1 cellular context compared by ENCODE assay signal in the genomic region with DNA sequence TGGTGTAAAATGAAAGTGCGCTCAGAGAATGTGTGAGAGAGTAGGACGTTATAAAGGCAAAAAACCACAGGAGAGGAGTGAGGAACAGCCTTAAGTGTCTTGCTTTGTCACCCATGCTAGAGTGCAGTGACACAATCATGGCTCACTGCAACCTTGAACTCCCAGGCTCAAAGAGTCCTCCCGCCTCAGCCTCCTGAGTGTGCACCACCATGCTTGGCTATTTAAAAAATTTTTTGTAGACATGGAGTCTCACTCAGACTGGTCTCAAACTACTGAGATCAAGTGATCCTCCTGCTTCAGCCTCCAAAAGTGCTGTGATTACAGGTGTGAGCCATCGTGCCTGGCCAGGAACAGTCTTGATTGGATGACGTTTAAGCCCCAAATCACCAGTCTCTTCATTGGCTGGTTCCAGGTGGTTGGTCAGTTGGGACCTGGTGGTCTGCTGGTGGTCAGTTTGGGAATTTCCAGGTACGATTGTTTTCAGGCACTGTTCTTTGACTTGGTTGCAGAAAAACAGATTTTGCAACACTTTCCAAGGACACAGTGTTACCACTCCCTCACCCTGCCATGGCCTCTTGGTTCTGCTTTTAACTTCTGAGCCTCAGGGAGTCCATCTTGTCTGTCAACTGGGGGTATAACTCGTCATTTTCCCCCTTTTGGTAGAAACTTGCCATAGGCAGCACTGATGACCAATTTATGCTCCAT.
TF ChIP-seq lines count a peak whose summit lies in the region.

No MANE protein-coding gene starts in this region.

TF ChIP-seq in HepG2, 621 proteins besides CTCF, POLR2A, EP300 and RAD21 (continued from another document):
- TF ChIP-seq, protein P1, sequence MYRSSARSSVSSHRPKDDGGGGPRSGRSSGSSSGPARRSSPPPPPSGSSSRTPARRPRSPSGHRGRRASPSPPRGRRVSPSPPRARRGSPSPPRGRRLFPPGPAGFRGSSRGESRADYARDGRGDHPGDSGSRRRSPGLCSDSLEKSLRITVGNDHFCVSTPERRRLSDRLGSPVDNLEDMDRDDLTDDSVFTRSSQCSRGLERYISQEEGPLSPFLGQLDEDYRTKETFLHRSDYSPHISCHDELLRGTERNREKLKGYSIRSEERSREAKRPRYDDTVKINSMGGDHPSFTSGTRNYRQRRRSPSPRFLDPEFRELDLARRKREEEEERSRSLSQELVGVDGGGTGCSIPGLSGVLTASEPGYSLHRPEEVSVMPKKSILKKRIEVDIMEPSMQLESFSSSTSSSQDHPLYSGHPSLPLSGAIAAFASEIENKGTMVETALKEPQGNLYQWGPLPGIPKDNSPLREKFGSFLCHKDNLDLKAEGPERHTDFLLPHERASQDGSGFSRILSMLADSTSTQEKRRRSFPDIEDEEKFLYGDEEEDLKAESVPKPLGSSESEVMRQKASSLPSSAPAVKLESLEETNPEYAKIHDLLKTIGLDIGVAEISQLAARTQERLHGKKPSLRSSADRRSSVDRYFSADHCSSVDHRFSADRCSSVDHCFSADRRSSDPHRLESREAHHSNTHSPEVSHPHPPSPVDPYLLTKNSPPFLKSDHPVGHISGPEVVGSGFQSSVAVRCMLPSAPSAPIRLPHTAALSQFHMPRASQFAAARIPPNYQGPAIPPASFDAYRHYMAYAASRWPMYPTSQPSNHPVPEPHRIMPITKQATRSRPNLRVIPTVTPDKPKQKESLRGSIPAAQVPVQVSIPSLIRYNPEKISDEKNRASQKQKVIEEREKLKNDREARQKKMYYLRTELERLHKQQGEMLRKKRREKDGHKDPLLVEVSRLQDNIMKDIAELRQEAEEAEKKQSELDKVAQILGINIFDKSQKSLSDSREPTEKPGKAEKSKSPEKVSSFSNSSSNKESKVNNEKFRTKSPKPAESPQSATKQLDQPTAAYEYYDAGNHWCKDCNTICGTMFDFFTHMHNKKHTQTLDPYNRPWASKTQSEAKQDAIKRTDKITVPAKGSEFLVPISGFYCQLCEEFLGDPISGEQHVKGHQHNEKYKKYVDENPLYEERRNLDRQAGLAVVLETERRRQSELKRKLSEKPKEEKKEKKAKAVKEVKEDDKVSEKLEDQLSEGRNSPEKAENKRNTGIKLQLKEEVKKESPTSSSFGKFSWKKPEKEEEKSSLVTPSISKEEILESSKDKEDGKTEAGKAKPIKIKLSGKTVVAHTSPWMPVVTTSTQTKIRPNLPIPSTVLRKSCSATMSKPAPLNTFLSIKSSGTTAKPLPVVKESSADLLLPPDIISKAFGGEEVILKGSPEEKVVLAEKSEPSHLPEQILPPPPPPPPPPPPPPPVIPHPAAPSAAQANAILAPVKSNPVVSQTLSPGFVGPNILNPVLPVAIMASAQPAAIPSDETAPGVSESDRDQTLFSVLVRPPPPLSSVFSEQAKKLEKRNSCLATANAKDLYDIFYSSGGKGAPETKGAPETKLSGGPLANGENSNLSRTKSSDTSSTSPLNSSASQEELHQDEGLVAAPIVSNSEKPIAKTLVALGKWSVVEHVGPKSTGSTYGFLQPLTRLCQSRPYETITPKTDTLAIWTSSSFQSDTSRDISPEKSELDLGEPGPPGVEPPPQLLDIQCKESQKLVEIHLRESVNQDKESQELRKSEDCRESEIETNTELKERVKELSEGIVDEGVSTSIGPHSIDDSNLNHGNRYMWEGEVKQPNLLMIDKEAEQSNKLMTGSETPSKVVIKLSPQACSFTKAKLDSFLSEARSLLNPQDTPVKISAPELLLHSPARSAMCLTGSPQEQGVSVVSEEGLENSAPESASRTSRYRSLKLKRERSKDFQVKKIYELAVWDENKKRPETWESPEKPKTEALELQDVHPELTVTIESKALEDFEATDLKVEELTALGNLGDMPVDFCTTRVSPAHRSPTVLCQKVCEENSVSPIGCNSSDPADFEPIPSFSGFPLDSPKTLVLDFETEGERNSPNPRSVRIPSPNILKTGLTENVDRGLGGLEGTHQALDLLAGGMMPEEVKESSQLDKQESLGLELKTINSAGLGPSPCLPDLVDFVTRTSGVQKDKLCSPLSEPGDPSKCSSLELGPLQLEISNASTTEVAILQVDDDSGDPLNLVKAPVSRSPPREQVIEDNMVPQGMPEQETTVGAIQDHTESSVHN (CRISPR knock-in tag; IDR thresholded peaks at IDR 0.05) = 0 out of 2 replicates have a peak, but pooled peaks have one; percentile 27
- TF ChIP-seq ZNF883 (CRISPR knock-in tag; IDR thresholded peaks at IDR 0.05; ENCODE audit: not compliant biosample characterization) = no peak
- peak; percentile 68 for TF ChIP-seq ZNF644 (CRISPR knock-in tag; IDR thresholded peaks at IDR 0.05; ENCODE audit: low read depth)
- TF ChIP-seq SETDB1 (CRISPR knock-in tag; IDR thresholded peaks at IDR 0.05; ENCODE audit: borderline replicate concordance) = no peak
- no peak for TF ChIP-seq NFKB2 (CRISPR knock-in tag; IDR thresholded peaks at IDR 0.05; ENCODE audit: borderline replicate concordance)
- TF ChIP-seq NFRKB (IDR thresholded peaks at IDR 0.05) = no peak
- no peak for TF ChIP-seq NR2F6 (IDR thresholded peaks at IDR 0.05)
- peak; percentile 23; the same call in 1 of the 2 replicates for TF ChIP-seq NR2F6 (CRISPR knock-in tag; IDR thresholded peaks at IDR 0.05)
- peak; percentile 9; the same call in 1 of the 2 replicates for TF ChIP-seq FOSL2 (CRISPR knock-in tag; IDR thresholded peaks at IDR 0.05)
- TF ChIP-seq ZNF274 (CRISPR knock-in tag; IDR thresholded peaks at IDR 0.05) = 0 out of 2 replicates have a peak, but pooled peaks have one; percentile 22
- TF ChIP-seq, protein P2, sequence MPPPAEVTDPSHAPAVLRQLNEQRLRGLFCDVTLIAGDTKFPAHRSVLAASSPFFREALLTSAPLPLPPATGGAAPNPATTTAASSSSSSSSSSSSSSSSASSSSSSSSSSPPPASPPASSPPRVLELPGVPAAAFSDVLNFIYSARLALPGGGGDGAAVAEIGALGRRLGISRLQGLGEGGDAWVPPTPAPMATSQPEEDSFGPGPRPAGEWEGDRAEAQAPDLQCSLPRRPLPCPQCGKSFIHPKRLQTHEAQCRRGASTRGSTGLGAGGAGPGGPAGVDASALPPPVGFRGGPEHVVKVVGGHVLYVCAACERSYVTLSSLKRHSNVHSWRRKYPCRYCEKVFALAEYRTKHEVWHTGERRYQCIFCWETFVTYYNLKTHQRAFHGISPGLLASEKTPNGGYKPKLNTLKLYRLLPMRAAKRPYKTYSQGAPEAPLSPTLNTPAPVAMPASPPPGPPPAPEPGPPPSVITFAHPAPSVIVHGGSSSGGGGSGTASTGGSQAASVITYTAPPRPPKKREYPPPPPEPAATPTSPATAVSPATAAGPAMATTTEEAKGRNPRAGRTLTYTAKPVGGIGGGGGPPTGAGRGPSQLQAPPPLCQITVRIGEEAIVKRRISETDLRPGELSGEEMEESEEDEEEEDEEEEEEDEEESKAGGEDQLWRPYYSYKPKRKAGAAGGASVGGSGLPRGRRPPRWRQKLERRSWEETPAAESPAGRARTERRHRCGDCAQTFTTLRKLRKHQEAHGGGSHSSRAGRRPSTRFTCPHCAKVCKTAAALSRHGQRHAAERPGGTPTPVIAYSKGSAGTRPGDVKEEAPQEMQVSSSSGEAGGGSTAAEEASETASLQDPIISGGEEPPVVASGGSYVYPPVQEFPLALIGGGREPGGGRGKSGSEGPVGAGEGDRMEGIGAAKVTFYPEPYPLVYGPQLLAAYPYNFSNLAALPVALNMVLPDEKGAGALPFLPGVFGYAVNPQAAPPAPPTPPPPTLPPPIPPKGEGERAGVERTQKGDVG (CRISPR knock-in tag; IDR thresholded peaks at IDR 0.05; ENCODE audit: borderline replicate concordance) = peak; percentile 62; the same call in 1 of the 2 replicates
- TF ChIP-seq, protein P3, sequence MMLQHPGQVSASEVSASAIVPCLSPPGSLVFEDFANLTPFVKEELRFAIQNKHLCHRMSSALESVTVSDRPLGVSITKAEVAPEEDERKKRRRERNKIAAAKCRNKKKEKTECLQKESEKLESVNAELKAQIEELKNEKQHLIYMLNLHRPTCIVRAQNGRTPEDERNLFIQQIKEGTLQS (CRISPR knock-in tag; IDR thresholded peaks at IDR 0.05) = no peak
- TF ChIP-seq CEBPG (CRISPR knock-in tag; IDR thresholded peaks at IDR 0.05) = peak; percentile 38; the same call in 1 of the 2 replicates
- TF ChIP-seq, protein P4, sequence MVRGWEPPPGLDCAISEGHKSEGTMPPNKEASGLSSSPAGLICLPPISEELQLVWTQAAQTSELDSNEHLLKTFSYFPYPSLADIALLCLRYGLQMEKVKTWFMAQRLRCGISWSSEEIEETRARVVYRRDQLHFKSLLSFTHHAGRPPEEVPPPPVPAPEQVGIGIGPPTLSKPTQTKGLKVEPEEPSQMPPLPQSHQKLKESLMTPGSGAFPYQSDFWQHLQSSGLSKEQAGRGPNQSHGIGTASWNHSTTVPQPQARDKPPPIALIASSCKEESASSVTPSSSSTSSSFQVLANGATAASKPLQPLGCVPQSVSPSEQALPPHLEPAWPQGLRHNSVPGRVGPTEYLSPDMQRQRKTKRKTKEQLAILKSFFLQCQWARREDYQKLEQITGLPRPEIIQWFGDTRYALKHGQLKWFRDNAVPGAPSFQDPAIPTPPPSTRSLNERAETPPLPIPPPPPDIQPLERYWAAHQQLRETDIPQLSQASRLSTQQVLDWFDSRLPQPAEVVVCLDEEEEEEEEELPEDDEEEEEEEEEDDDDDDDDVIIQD (CRISPR knock-in tag; IDR thresholded peaks at IDR 0.05; ENCODE audit: low read depth) = 0 out of 2 replicates have a peak, but pooled peaks have one; percentile 28
- TF ChIP-seq, protein P5, sequence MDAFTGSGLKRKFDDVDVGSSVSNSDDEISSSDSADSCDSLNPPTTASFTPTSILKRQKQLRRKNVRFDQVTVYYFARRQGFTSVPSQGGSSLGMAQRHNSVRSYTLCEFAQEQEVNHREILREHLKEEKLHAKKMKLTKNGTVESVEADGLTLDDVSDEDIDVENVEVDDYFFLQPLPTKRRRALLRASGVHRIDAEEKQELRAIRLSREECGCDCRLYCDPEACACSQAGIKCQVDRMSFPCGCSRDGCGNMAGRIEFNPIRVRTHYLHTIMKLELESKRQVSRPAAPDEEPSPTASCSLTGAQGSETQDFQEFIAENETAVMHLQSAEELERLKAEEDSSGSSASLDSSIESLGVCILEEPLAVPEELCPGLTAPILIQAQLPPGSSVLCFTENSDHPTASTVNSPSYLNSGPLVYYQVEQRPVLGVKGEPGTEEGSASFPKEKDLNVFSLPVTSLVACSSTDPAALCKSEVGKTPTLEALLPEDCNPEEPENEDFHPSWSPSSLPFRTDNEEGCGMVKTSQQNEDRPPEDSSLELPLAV (CRISPR knock-in tag; conservative IDR thresholded peaks at IDR 0.05; ENCODE audit: low read depth) = no peak
- TF ChIP-seq SOX13 (IDR thresholded peaks at IDR 0.05) = no peak
- peak in 1 of 2 experiments; percentile 47; a peak in 1 of 4 replicates for TF ChIP-seq SOX13 (CRISPR knock-in tag; conservative IDR thresholded peaks at IDR 0.05 in 1 of 2, IDR thresholded peaks at IDR 0.05 in 1 of 2)
- no peak for TF ChIP-seq ATF1 (CRISPR knock-in tag; IDR thresholded peaks at IDR 0.05)
